ENCODE assay signal across 12 cellular contexts in the genomic region with DNA sequence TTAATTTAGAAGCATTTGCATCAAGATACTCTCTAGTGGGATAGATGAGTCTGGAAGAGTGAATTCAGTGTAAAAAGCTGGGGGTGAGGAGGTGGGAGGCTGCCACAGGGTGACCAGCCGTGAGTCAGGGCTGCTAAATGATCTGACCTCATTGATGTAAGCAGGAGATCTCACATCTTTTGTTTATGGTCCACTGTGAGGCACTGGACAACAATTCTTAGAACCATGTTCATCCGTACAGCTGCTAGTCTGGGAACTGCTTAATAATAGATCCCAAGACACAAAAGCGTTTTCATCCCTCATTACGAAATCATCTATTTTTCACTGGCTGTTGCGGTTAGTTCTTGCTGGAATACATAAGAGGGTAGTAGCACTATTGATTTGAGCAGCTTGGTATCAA.
DNase-seq lines count a peak whose midpoint lies in the region; ATAC-seq lines count a peak whose summit lies in the region.
"Had no signal": no experiment of that assay in that cellular context is flagged by ENCODE, and none has a peak within 500 bp of the region (broad histone marks: within the 10 kb centered on the region; RNA-seq: fewer than 3 reads in every experiment).

No MANE protein-coding gene starts in this region.

- ATAC-seq in GM18858 (IDR thresholded peaks at IDR 0.05; ENCODE audit: unreplicated experiment), result no peak

- peak; percentile 77 for DNase-seq in AG08396 (ENCODE audit: low spot score)
- peak; percentile 69 for DNase-seq in NCI-H226
- DNase-seq in fibroblast of peridontal ligament (ENCODE audit: extremely low read depth), result peak; percentile 91
- peak; percentile 94 for DNase-seq in non-pigmented ciliary epithelial cell (ENCODE audit: low read depth)
- no peak for DNase-seq in activated CD4-positive, CD25-positive, alpha-beta regulatory T cell treated with anti-CD3 and anti-CD28 coated beads, Interleukin-2, amount 50 U/mL, for 72 hours
- no peak for DNase-seq in T-helper 2 cell
- DNase-seq in NK-92 treated with Interleukin-12 subunit alpha and Interleukin-12 subunit beta, amount 100 ng/mL, for 24 hours (lab: John Stamatoyannopoulos, UW), result no peak
- DNase-seq: DMS 273 treated with DMSO at 0.1 percent for 48 hours; NCI-H187 treated with DMSO at 0.1 percent for 48 hours; stimulated activated CD4-positive, alpha-beta T cell treated with anti-CD3 and anti-CD28 coated beads, Interleukin-15, amount 100 ng/mL, for 24 hours; T-helper 1 cell had no signal

Comparison
In these comparisons a context has a peak if more than half of its experiments do, and no peak if none do; other contexts are left out.
1. DNase-seq: peak in AG08396 (single experiment), NCI-H226 (single experiment), fibroblast of peridontal ligament (single experiment) and non-pigmented ciliary epithelial cell (single experiment); none in activated CD4-positive, CD25-positive, alpha-beta regulatory T cell treated with anti-CD3 and anti-CD28 coated beads, Interleukin-2, amount 50 U/mL, for 72 hours (single experiment), T-helper 2 cell (0 of 5) and NK-92 treated with Interleukin-12 subunit alpha and Interleukin-12 subunit beta, amount 100 ng/mL, for 24 hours (single experiment).